ENCODE assay signal across 8 cellular contexts in the genomic region with DNA sequence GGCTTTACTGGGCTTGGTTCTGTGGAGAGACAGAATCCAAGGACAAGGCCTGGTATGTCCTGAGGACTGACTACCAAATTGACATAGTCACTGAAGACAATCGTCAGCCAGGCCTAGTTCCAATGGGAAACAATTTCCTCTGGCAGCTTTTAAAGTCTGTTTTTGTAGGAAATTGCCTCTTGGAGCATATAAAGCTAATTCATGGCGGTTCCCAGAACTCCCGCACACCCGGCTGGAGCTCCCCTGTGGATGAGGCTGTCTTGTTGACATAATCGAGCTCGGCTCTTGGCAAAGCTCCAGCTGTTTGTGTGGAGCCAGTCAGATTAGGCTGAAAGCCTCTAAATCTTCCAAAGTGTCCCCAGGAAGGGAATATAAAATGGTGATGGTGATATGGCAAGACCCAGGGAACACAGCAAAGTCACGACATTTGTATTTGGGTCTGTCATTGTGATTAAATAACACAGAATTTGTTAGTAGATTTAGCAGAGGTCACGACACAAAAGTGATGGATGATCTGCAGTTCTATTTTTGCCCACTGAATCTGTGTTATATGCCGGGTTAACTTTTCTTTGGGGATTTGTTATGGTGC.
DNase-seq lines count a peak whose midpoint lies in the region; ATAC-seq and TF ChIP-seq lines count a peak whose summit lies in the region.

No MANE protein-coding gene starts in this region.

- DNase-seq in Calu3 (peak; percentile 2), NCI-H510A (lab: John Stamatoyannopoulos, UW) (peak; percentile 68), endothelial cell (ENCODE audit: low spot score) (peak; percentile 5), nephron progenitor cell (peak; percentile 66), epidermal melanocyte (ENCODE audit: insufficient read length, low spot score) (no peak)
- DNase-seq in activated T-cell treated with anti-CD3 and anti-CD28 coated beads, Interleukin-2, amount 50 U/mL, for 72 hours, result no peak

- no peak for ATAC-seq in activated T-helper 17 cell treated with anti-CD3 and anti-CD28 coated beads, Interleukin-2, amount 50 U/mL, for 72 hours (replicated peaks)
- no peak for ATAC-seq in activated T-cell treated with anti-CD3 and anti-CD28 coated beads, Interleukin-2, amount 50 U/mL, for 72 hours (replicated peaks in 1 of 2)
- ATAC-seq in HG02852 (IDR thresholded peaks at IDR 0.05; ENCODE audit: unreplicated experiment), result no peak

- H3K27ac Mint-ChIP-seq in Calu3 (ENCODE audit: unreplicated experiment) (no peak overlapping the region), endothelial cell (ENCODE audit: unreplicated experiment) (peak overlapping the region; percentile 22), nephron progenitor cell (peak overlapping the region; percentile 80)
- H3K27ac Mint-ChIP-seq in activated T-helper 17 cell treated with anti-CD3 and anti-CD28 coated beads, Interleukin-2, amount 50 U/mL, for 72 hours, result no peak overlapping the region
- H3K27ac Mint-ChIP-seq in activated T-cell treated with anti-CD3 and anti-CD28 coated beads, Interleukin-2, amount 50 U/mL, for 72 hours, result no peak overlapping the region

- no peaks in the 10 kb centered on the region for H3K9me3 Mint-ChIP-seq in Calu3 (ENCODE audit: low read depth, unreplicated experiment)
- no peaks in the 10 kb centered on the region for H3K9me3 Mint-ChIP-seq in endothelial cell (ENCODE audit: unreplicated experiment)
- no peaks in the 10 kb centered on the region for H3K9me3 Mint-ChIP-seq in nephron progenitor cell
- peaks cover 7% of the 10 kb centered on the region for H3K9me3 Mint-ChIP-seq in activated T-helper 17 cell treated with anti-CD3 and anti-CD28 coated beads, Interleukin-2, amount 50 U/mL, for 72 hours
- peaks cover 2 to 3% of the 10 kb centered on the region in 2 donors for H3K9me3 Mint-ChIP-seq in activated T-cell treated with anti-CD3 and anti-CD28 coated beads, Interleukin-2, amount 50 U/mL, for 72 hours

- no peak for TF ChIP-seq CTCF in Calu3 (IDR thresholded peaks at IDR 0.05; ENCODE audit: unreplicated experiment)
- no peak for TF ChIP-seq CTCF in endothelial cell (IDR thresholded peaks at IDR 0.05; ENCODE audit: unreplicated experiment)
- TF ChIP-seq CTCF in nephron progenitor cell (IDR thresholded peaks at IDR 0.05), result no peak

- CTCF ChIA-PET in Calu3 (lab: Charles Lee), result no interaction called here

- H3K4me3 Mint-ChIP-seq in Calu3 (ENCODE audit: low read depth, unreplicated experiment) (no peak overlapping the region), endothelial cell (ENCODE audit: unreplicated experiment) (no peak overlapping the region), nephron progenitor cell (peak overlapping the region; percentile 46)
- H3K4me3 Mint-ChIP-seq in activated T-helper 17 cell treated with anti-CD3 and anti-CD28 coated beads, Interleukin-2, amount 50 U/mL, for 72 hours, result no peak overlapping the region
- no peak overlapping the region for H3K4me3 Mint-ChIP-seq in activated T-cell treated with anti-CD3 and anti-CD28 coated beads, Interleukin-2, amount 50 U/mL, for 72 hours

- H3K27me3 Mint-ChIP-seq in Calu3 (ENCODE audit: unreplicated experiment) (no peaks in the 10 kb centered on the region), endothelial cell (ENCODE audit: unreplicated experiment) (no peaks in the 10 kb centered on the region), nephron progenitor cell (ENCODE audit: low read depth, poor library complexity) (no peaks in the 10 kb centered on the region)
- no peaks in the 10 kb centered on the region for H3K27me3 Mint-ChIP-seq in activated T-helper 17 cell treated with anti-CD3 and anti-CD28 coated beads, Interleukin-2, amount 50 U/mL, for 72 hours
- no peaks in the 10 kb centered on the region for H3K27me3 Mint-ChIP-seq in activated T-cell treated with anti-CD3 and anti-CD28 coated beads, Interleukin-2, amount 50 U/mL, for 72 hours (ENCODE audit: low read depth)

- H3K36me3 Mint-ChIP-seq in Calu3 (ENCODE audit: insufficient read depth, unreplicated experiment) (no peaks in the 10 kb centered on the region), endothelial cell (ENCODE audit: low read depth, unreplicated experiment) (no peaks in the 10 kb centered on the region), nephron progenitor cell (ENCODE audit: low read depth) (no peaks in the 10 kb centered on the region)
- no peaks in the 10 kb centered on the region for H3K36me3 Mint-ChIP-seq in activated T-helper 17 cell treated with anti-CD3 and anti-CD28 coated beads, Interleukin-2, amount 50 U/mL, for 72 hours (ENCODE audit: low read depth)
- H3K36me3 Mint-ChIP-seq in activated T-cell treated with anti-CD3 and anti-CD28 coated beads, Interleukin-2, amount 50 U/mL, for 72 hours (ENCODE audit: insufficient read depth in 2 of 2), result peaks cover 0 to 3% of the 10 kb centered on the region in 2 donors

- intact Hi-C loops in Calu3 (cut with micrococcal nuclease; ENCODE audit: unreplicated experiment), result no loop called here

- H3K4me1 Mint-ChIP-seq in Calu3 (ENCODE audit: low read depth, unreplicated experiment) (no peaks in the 10 kb centered on the region), endothelial cell (ENCODE audit: unreplicated experiment) (peaks cover 13% of the 10 kb centered on the region), nephron progenitor cell (peaks cover 69% of the 10 kb centered on the region)
- H3K4me1 Mint-ChIP-seq in activated T-helper 17 cell treated with anti-CD3 and anti-CD28 coated beads, Interleukin-2, amount 50 U/mL, for 72 hours, result no peaks in the 10 kb centered on the region
- no peaks in the 10 kb centered on the region for H3K4me1 Mint-ChIP-seq in activated T-cell treated with anti-CD3 and anti-CD28 coated beads, Interleukin-2, amount 50 U/mL, for 72 hours (ENCODE audit: low read depth)

- no TSS peak for BruUV-seq in Calu3 (replicated peaks; lab: Mats Ljungman, UMichigan)

Comparison
In these comparisons a context has a peak if more than half of its experiments do, and no peak if none do; other contexts are left out.
1. DNase-seq: peak in Calu3 (single experiment), NCI-H510A (single experiment), endothelial cell (single experiment) and nephron progenitor cell (single experiment); none in activated T-cell treated with anti-CD3 and anti-CD28 coated beads, Interleukin-2, amount 50 U/mL, for 72 hours (0 of 2) and epidermal melanocyte (single experiment).
2. H3K27ac Mint-ChIP-seq: peak in endothelial cell (single experiment) and nephron progenitor cell (single experiment); none in Calu3 (single experiment), activated T-helper 17 cell treated with anti-CD3 and anti-CD28 coated beads, Interleukin-2, amount 50 U/mL, for 72 hours (single experiment) and activated T-cell treated with anti-CD3 and anti-CD28 coated beads, Interleukin-2, amount 50 U/mL, for 72 hours (single experiment).